In the genomic region with DNA sequence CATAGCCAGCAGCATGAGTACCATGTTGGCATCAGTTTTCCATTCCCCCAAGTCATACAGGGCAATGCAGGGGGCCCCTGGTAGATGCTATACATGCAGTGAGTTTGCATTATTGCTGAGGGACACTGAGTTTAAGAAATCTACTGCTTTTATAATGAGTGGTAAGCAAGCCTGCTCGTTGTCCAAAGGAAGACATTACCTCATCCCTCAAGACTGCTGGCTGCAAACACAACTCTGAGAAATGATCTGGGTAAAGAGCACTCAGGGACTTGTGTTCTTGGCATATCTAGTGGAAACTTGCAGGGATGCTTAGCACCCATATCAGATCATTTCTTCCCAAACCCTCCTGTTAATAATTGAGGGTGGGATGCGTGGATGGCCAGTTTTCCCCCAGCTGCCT, we compare ENCODE assay signal across 16 cellular contexts.
DNase-seq lines count a peak whose midpoint lies in the region; ATAC-seq and TF ChIP-seq lines count a peak whose summit lies in the region.
"Had no signal": no experiment of that assay in that cellular context is flagged by ENCODE, and none has a peak within 500 bp of the region (broad histone marks: within the 10 kb centered on the region; RNA-seq: fewer than 3 reads in every experiment).

No MANE protein-coding gene starts in this region.

- H3K27me3 ChIP-seq in A673 (replicated peaks; ENCODE audit: insufficient read depth, low read depth, low read length, poor library complexity) = no peaks in the 10 kb centered on the region
- no peaks in the 10 kb centered on the region for H3K27me3 ChIP-seq in CD4-positive, alpha-beta T cell (ENCODE audit: control insufficient read depth, insufficient read depth, low read length)
- H3K27me3 ChIP-seq: thyroid gland had no signal

- intact Hi-C loops in A673 (cut with micrococcal nuclease; ENCODE audit: unreplicated experiment) = loop anchor here (5.0 kb wide), 1 partner anchor 378 kb away; no protein-coding TSS in a partner anchor
- intact Hi-C loops in CD4-positive, alpha-beta T cell (cut with DNase I, micrococcal nuclease) = loop anchor here in 1 of 2 experiments (5.0 kb wide), 1 partner anchor 273 kb away; no protein-coding TSS in a partner anchor

- no peak for ATAC-seq in GM21447 (IDR thresholded peaks at IDR 0.05; ENCODE audit: unreplicated experiment)
- no peak for ATAC-seq in CD4-positive, alpha-beta T cell (ENCODE audit: poor library complexity)

- H3K27me3 Mint-ChIP-seq in CD4-positive, alpha-beta T cell = no peaks in the 10 kb centered on the region

- no peak for TF ChIP-seq CTCF in A673 (conservative IDR thresholded peaks at IDR 0.05; ENCODE audit: low read depth, low read length)
- no peak for TF ChIP-seq CTCF in epithelial cell of proximal tubule (conservative IDR thresholded peaks at IDR 0.05; ENCODE audit: low read depth, low read length)
- no peak for TF ChIP-seq CTCF in CD4-positive, alpha-beta T cell (IDR thresholded peaks at IDR 0.05)

- DNase-seq in A673 (ENCODE audit: low spot score) (peak; percentile 15), M059J (ENCODE audit: low read depth) (peak; percentile 54), epithelial cell of proximal tubule (ENCODE audit: low read depth) (peak; percentile 74), kidney glomerular epithelial cell (lab: John Stamatoyannopoulos, UW) (peak; percentile 13), NCI-H524 treated with DMSO at 0.1 percent for 48 hours (lab: John Stamatoyannopoulos, UW) (no peak)
- no peak for DNase-seq in CD4-positive, alpha-beta T cell
- DNase-seq in NK-92 treated with Interleukin-12 subunit alpha and Interleukin-12 subunit beta, amount 100 ng/mL, for 24 hours (lab: John Stamatoyannopoulos, UW) = no peak
- DNase-seq: activated effector memory CD4-positive, alpha-beta T cell treated with anti-CD3 and anti-CD28 coated beads, Interleukin-2, amount 50 U/mL, for 16 hours; caudate nucleus; erythroblast; immature natural killer cell; thyroid gland had no signal

- no peaks in the 10 kb centered on the region for H3K4me1 Mint-ChIP-seq in CD4-positive, alpha-beta T cell (ENCODE audit: low read depth)
- H3K4me1 Mint-ChIP-seq: immature natural killer cell had no signal

- H3K9me3 Mint-ChIP-seq in CD4-positive, alpha-beta T cell = peaks cover 9% of the 10 kb centered on the region

- no peaks in the 10 kb centered on the region for H3K36me3 ChIP-seq in A673 (ENCODE audit: insufficient read depth, low read length, poor library complexity, severe bottlenecking)
- H3K36me3 ChIP-seq: HAP-1, thyroid gland had no signal

- BruUV-seq in A673 (replicated peaks; lab: Mats Ljungman, UMichigan) = no TSS peak

- H3K4me1 ChIP-seq in A673 (ENCODE audit: insufficient read depth, low read length, poor library complexity, severe bottlenecking) = no peaks in the 10 kb centered on the region
- H3K4me1 ChIP-seq: HAP-1, parathyroid adenoma, thyroid gland had no signal

- no peak overlapping the region for H3K27ac ChIP-seq in A673 (ENCODE audit: low read depth, low read length, poor library complexity, severe bottlenecking)
- no peak overlapping the region for H3K27ac ChIP-seq in CD4-positive, alpha-beta T cell (ENCODE audit: low read depth, low read length)
- H3K27ac ChIP-seq: parathyroid adenoma, SK-N-MC, thyroid gland had no signal

- CTCF ChIA-PET in A673 (lab: Charles Lee) = no interaction called here
- CTCF ChIA-PET in CD4-positive, alpha-beta T cell (lab: Charles Lee) = no interaction called here

- H3K27ac Mint-ChIP-seq in CD4-positive, alpha-beta T cell = no peak overlapping the region
- H3K27ac Mint-ChIP-seq: immature natural killer cell had no signal

- no peak overlapping the region for H3K4me3 Mint-ChIP-seq in CD4-positive, alpha-beta T cell
- H3K4me3 Mint-ChIP-seq: immature natural killer cell had no signal

- H3K9me3 ChIP-seq in A673 (ENCODE audit: low read depth, low read length, poor library complexity, severe bottlenecking) = peaks cover 6% of the 10 kb centered on the region
- H3K9me3 ChIP-seq in CD4-positive, alpha-beta T cell (ENCODE audit: control insufficient read depth, low read length) = peaks cover 25% of the 10 kb centered on the region
- H3K9me3 ChIP-seq: HAP-1, thyroid gland had no signal

- peaks cover 13% of the 10 kb centered on the region for H3K36me3 Mint-ChIP-seq in CD4-positive, alpha-beta T cell (ENCODE audit: low read depth)

- no peak overlapping the region for H3K4me3 ChIP-seq in A673 (ENCODE audit: low read depth, low read length, poor library complexity, severe bottlenecking)
- no peak overlapping the region for H3K4me3 ChIP-seq in epithelial cell of proximal tubule (ENCODE audit: low read depth, low read length)
- H3K4me3 ChIP-seq: HAP-1, SK-N-MC, thyroid gland had no signal

- POLR2A ChIA-PET in A673 (lab: Charles Lee; ENCODE audit: low non-redundant PET) = no interaction called here
- POLR2A ChIA-PET in CD4-positive, alpha-beta T cell (lab: Charles Lee) = no interaction called here

Comparison
In these comparisons a context has a peak if more than half of its experiments do, and no peak if none do; other contexts are left out.
1. DNase-seq: peak in A673 (single experiment), M059J (single experiment), epithelial cell of proximal tubule (single experiment) and kidney glomerular epithelial cell (single experiment); none in CD4-positive, alpha-beta T cell (0 of 10), NK-92 treated with Interleukin-12 subunit alpha and Interleukin-12 subunit beta, amount 100 ng/mL, for 24 hours (single experiment) and NCI-H524 treated with DMSO at 0.1 percent for 48 hours (single experiment).